23 cellular contexts compared by ENCODE assay signal in genomic region chr9:119137479-119137878, GRCh38.
DNase-seq lines count a peak whose midpoint lies in the region; ATAC-seq, FAIRE-seq and TF ChIP-seq lines count a peak whose summit lies in the region.
"Had no signal": no experiment of that assay in that cellular context is flagged by ENCODE, and none has a peak within 500 bp of the region (broad histone marks: within the 10 kb centered on the region; RNA-seq: fewer than 3 reads in every experiment).

No MANE protein-coding gene starts in this region.

- H2AFZ ChIP-seq in H1 (ENCODE audit: low read length), result no peak overlapping the region
- H2AFZ ChIP-seq in neural progenitor cell (replicated peaks), result no peak overlapping the region
- H2AFZ ChIP-seq: GM23338 had no signal

- no peak for ATAC-seq in activated CD8-positive, alpha-beta memory T cell treated with anti-CD3 and anti-CD28 coated beads, Interleukin-2, amount 10 ng/mL, durations not matched to agents 7 days and 5 days
- ATAC-seq: GM23338, HCT116 had no signal

- TF ChIP-seq RAD21 in H1 (IDR thresholded peaks at IDR 0.05 in 1 of 2, conservative IDR thresholded peaks at IDR 0.05 in 1 of 2; ENCODE audit: low read depth in 2 of 2, low read length in 2 of 2), result peak; percentile 39 to 50; a peak in 3 of 4 replicates

- no peak for TF ChIP-seq EP300 in H1 (IDR thresholded peaks at IDR 0.05; ENCODE audit: borderline replicate concordance in 1 of 2, low read depth in 2 of 2, low read length in 2 of 2)

- BruUV-seq in MCF 10A (replicated peaks; lab: Mats Ljungman, UMichigan), result no TSS peak

- 0 out of 2 replicates have a peak, but pooled peaks have one; percentile 15 for TF ChIP-seq CTCF in 22Rv1 (IDR thresholded peaks at IDR 0.05)
- TF ChIP-seq CTCF in H1 (IDR thresholded peaks at IDR 0.05; ENCODE audit: control extremely low read depth in 1 of 3, insufficient read depth in 1 of 3, low read depth in 1 of 3, low read length in 3 of 3), result no peak
- TF ChIP-seq CTCF in neural progenitor cell (IDR thresholded peaks at IDR 0.05), result peak; percentile 9
- no peak for TF ChIP-seq CTCF in MCF 10A (IDR thresholded peaks at IDR 0.05; ENCODE audit: unreplicated experiment)

- H2AK5ac ChIP-seq in H1 (ENCODE audit: low read depth, low read length), result no peak overlapping the region

- CTCF ChIA-PET in H1 (lab: Charles Lee; ENCODE audit: partially characterized antibody) (interaction anchor here (0.8 to 1.5 kb wide), 2 partner anchors 197 to 308 kb away, joined by 3 to 5 read pairs; no protein-coding TSS in a partner anchor), MCF 10A (lab: Yijun Ruan, JAX) (no interaction called here)
- CTCF ChIA-PET in activated CD8-positive, alpha-beta memory T cell treated with anti-CD3 and anti-CD28 coated beads, Interleukin-2, amount 10 ng/mL, durations not matched to agents 7 days and 5 days (lab: Charles Lee), result no interaction called here

- no peak overlapping the region for H2BK12ac ChIP-seq in H1 (ENCODE audit: low read depth, low read length)

- H3K4me3 ChIP-seq in H1 (ENCODE audit: extremely low read depth in 1 of 4, insufficient read depth in 2 of 4, low read depth in 3 of 4, low read length in 4 of 4) (no peak overlapping the region), neural progenitor cell (no peak overlapping the region)
- H3K4me3 ChIP-seq: GM23338 had no signal

- H3K56ac ChIP-seq in H1 (replicated peaks; ENCODE audit: insufficient read length, low read depth, low read length), result no peak overlapping the region

- H3K79me2 ChIP-seq in H1 (ENCODE audit: control insufficient read depth in 1 of 2, insufficient read depth in 2 of 2, low read length in 2 of 2), result no peaks in the 10 kb centered on the region
- no peaks in the 10 kb centered on the region for H3K79me2 ChIP-seq in neural progenitor cell (ENCODE audit: low read depth)

- POLR2A ChIA-PET in H1 (lab: Charles Lee; ENCODE audit: partially characterized antibody), result no interaction called here
- POLR2A ChIA-PET in MCF 10A (lab: Yijun Ruan, JAX), result no interaction called here

- no peaks in the 10 kb centered on the region for H3K4me1 ChIP-seq in H1 (replicated peaks in 1 of 4; ENCODE audit: control insufficient read depth in 3 of 4, insufficient read depth in 4 of 4, low read length in 3 of 4)
- no peaks in the 10 kb centered on the region for H3K4me1 ChIP-seq in neural progenitor cell
- H3K4me1 ChIP-seq: BE2C, Caco-2 had no signal

- no peaks in the 10 kb centered on the region for H3K27me3 ChIP-seq in H1 (replicated peaks in 1 of 4; ENCODE audit: control insufficient read depth in 3 of 4, extremely low read depth in 1 of 4, insufficient read depth in 3 of 4, low read length in 3 of 4)
- no peaks in the 10 kb centered on the region for H3K27me3 ChIP-seq in neural progenitor cell
- H3K27me3 ChIP-seq: BE2C had no signal

- no peak overlapping the region for H3K27ac ChIP-seq in 22Rv1
- no peak overlapping the region for H3K27ac ChIP-seq in H1 (ENCODE audit: low read depth, low read length)
- no peak overlapping the region for H3K27ac ChIP-seq in neural progenitor cell
- H3K27ac ChIP-seq: HL-60 had no signal

- H3K27ac Mint-ChIP-seq in neural progenitor cell (no peak overlapping the region), MCF 10A (ENCODE audit: low read depth, unreplicated experiment) (no peak overlapping the region), immature natural killer cell (no peak overlapping the region)
- H3K27ac Mint-ChIP-seq in activated CD8-positive, alpha-beta memory T cell treated with anti-CD3 and anti-CD28 coated beads, Interleukin-2, amount 10 ng/mL, durations not matched to agents 7 days and 5 days, result no peak overlapping the region
- H3K27ac Mint-ChIP-seq: CD4-positive, alpha-beta T cell; GM23338; HFFc6 had no signal

- H3K36me3 Mint-ChIP-seq in neural progenitor cell (no peaks in the 10 kb centered on the region), MCF 10A (ENCODE audit: insufficient read depth, unreplicated experiment) (no peaks in the 10 kb centered on the region), immature natural killer cell (no peaks in the 10 kb centered on the region)
- no peaks in the 10 kb centered on the region for H3K36me3 Mint-ChIP-seq in activated CD8-positive, alpha-beta memory T cell treated with anti-CD3 and anti-CD28 coated beads, Interleukin-2, amount 10 ng/mL, durations not matched to agents 7 days and 5 days

- H3K4me1 Mint-ChIP-seq in neural progenitor cell, result no peaks in the 10 kb centered on the region
- no peaks in the 10 kb centered on the region for H3K4me1 Mint-ChIP-seq in MCF 10A (ENCODE audit: insufficient read depth, unreplicated experiment)
- H3K4me1 Mint-ChIP-seq in activated CD8-positive, alpha-beta memory T cell treated with anti-CD3 and anti-CD28 coated beads, Interleukin-2, amount 10 ng/mL, durations not matched to agents 7 days and 5 days, result no peaks in the 10 kb centered on the region
- no peaks in the 10 kb centered on the region for H3K4me1 Mint-ChIP-seq in immature natural killer cell
- H3K4me1 Mint-ChIP-seq: GM23338 had no signal

- H4K91ac ChIP-seq in H1 (replicated peaks; ENCODE audit: insufficient read length, low read length), result no peak overlapping the region

- H3K23me2 ChIP-seq in H1 (ENCODE audit: low read depth, low read length), result no peaks in the 10 kb centered on the region

- H3K79me1 ChIP-seq in H1 (ENCODE audit: low read depth, low read length), result no peaks in the 10 kb centered on the region

- no peaks in the 10 kb centered on the region for H3K36me3 ChIP-seq in H1 (ENCODE audit: control insufficient read depth in 2 of 4, insufficient read depth in 4 of 4, low read length in 3 of 4)
- H3K36me3 ChIP-seq in neural progenitor cell, result no peaks in the 10 kb centered on the region
- H3K36me3 ChIP-seq: BE2C had no signal

- H3K9ac ChIP-seq in H1 (replicated peaks in 1 of 4; ENCODE audit: extremely low read depth in 1 of 4, low read depth in 3 of 4, low read length in 3 of 4) (no peak overlapping the region), neural progenitor cell (no peak overlapping the region)

- peak; percentile 3 for DNase-seq in HT-29 (ENCODE audit: low spot score)
- DNase-seq in H1 (ENCODE audit: low read depth in 1 of 2, low spot score in 2 of 2), result no peak
- DNase-seq in neural progenitor cell (ENCODE audit: low spot score), result no peak
- no peak for DNase-seq in MCF 10A (ENCODE audit: unreplicated experiment)
- no peak for DNase-seq in activated CD8-positive, alpha-beta memory T cell treated with anti-CD3 and anti-CD28 coated beads, Interleukin-2, amount 10 ng/mL, durations not matched to agents 7 days and 5 days
- no peak for DNase-seq in immature natural killer cell
- DNase-seq: ACHN; BE2C; C1 segment of cervical spinal cord; Caco-2; CD4-positive, alpha-beta T cell; DMS79 treated with DMSO at 0.1 percent for 48 hours; GF-D8; H7; HFFc6; IMR-90 had no signal

- TF ChIP-seq POLR2A in H1 (IDR thresholded peaks at IDR 0.05; ENCODE audit: control extremely low read depth in 1 of 2, low read depth in 2 of 2, low read length in 2 of 2), result no peak

- no peaks in the 10 kb centered on the region for H3F3A ChIP-seq in neural progenitor cell (ENCODE audit: low read depth)

- H3K4ac ChIP-seq in H1 (replicated peaks; ENCODE audit: insufficient read length, low read depth, low read length), result no peak overlapping the region

- H4K8ac ChIP-seq in H1 (ENCODE audit: extremely low read depth, insufficient read depth, low read length), result no peak overlapping the region

- H3K27me3 Mint-ChIP-seq in neural progenitor cell (ENCODE audit: insufficient read depth, low read depth) (peaks cover 2% of the 10 kb centered on the region), MCF 10A (ENCODE audit: insufficient read depth, unreplicated experiment) (no peaks in the 10 kb centered on the region), immature natural killer cell (ENCODE audit: low read depth in 3 of 3) (no peaks in the 10 kb centered on the region)
- no peaks in the 10 kb centered on the region for H3K27me3 Mint-ChIP-seq in activated CD8-positive, alpha-beta memory T cell treated with anti-CD3 and anti-CD28 coated beads, Interleukin-2, amount 10 ng/mL, durations not matched to agents 7 days and 5 days
- H3K27me3 Mint-ChIP-seq: CD4-positive, alpha-beta T cell had no signal

- FAIRE-seq in H1 (lab: Jason Lieb, UNC), result no peak
- FAIRE-seq: A204.1, D721Med, HTR-8/SVneo had no signal

- H3K9me3 Mint-ChIP-seq in neural progenitor cell, result peaks cover 3% of the 10 kb centered on the region
- H3K9me3 Mint-ChIP-seq in MCF 10A (ENCODE audit: unreplicated experiment), result peaks cover 25% of the 10 kb centered on the region
- H3K9me3 Mint-ChIP-seq in activated CD8-positive, alpha-beta memory T cell treated with anti-CD3 and anti-CD28 coated beads, Interleukin-2, amount 10 ng/mL, durations not matched to agents 7 days and 5 days (ENCODE audit: low read depth), result peaks cover 2% of the 10 kb centered on the region
- peaks cover 0 to 12% (median 3%) of the 10 kb centered on the region in 6 donors for H3K9me3 Mint-ChIP-seq in immature natural killer cell

- H2BK15ac ChIP-seq in H1 (ENCODE audit: low read length), result no peak overlapping the region

- no peak overlapping the region for H3K18ac ChIP-seq in H1 (ENCODE audit: extremely low read depth, low read length)

- H3K4me3 Mint-ChIP-seq in neural progenitor cell, result no peak overlapping the region
- no peak overlapping the region for H3K4me3 Mint-ChIP-seq in MCF 10A (ENCODE audit: unreplicated experiment)
- H3K4me3 Mint-ChIP-seq in activated CD8-positive, alpha-beta memory T cell treated with anti-CD3 and anti-CD28 coated beads, Interleukin-2, amount 10 ng/mL, durations not matched to agents 7 days and 5 days, result no peak overlapping the region
- no peak overlapping the region for H3K4me3 Mint-ChIP-seq in immature natural killer cell
- H3K4me3 Mint-ChIP-seq: CD4-positive, alpha-beta T cell; GM23338; HFFc6 had no signal

- H2BK5ac ChIP-seq in H1 (ENCODE audit: low read depth, low read length), result no peak overlapping the region

- H3K9me3 ChIP-seq in H1 (ENCODE audit: insufficient read depth in 2 of 2, low read depth in 1 of 2, low read length in 1 of 2), result no peaks in the 10 kb centered on the region
- no peaks in the 10 kb centered on the region for H3K9me3 ChIP-seq in neural progenitor cell (ENCODE audit: low read depth)
- H3K9me3 ChIP-seq: BE2C, Caco-2 had no signal

- H4K20me1 ChIP-seq in H1 (replicated peaks in 1 of 2; ENCODE audit: control insufficient read depth in 1 of 2, insufficient read depth in 2 of 2, low read length in 2 of 2), result no peaks in the 10 kb centered on the region
- no peaks in the 10 kb centered on the region for H4K20me1 ChIP-seq in neural progenitor cell (ENCODE audit: low read depth)

- no peak overlapping the region for H4K5ac ChIP-seq in H1 (ENCODE audit: insufficient read length, low read depth, low read length)

- intact Hi-C loops in MCF 10A (cut with micrococcal nuclease), result no loop called here

- H3K14ac ChIP-seq in H1 (ENCODE audit: insufficient read length), result no peak overlapping the region

- no peak overlapping the region for H2BK120ac ChIP-seq in H1 (replicated peaks; ENCODE audit: low read depth, low read length)

- H2BK20ac ChIP-seq in H1 (ENCODE audit: low read length), result no peak overlapping the region

- no peak overlapping the region for H3K4me2 ChIP-seq in H1 (ENCODE audit: insufficient read depth in 1 of 2, low read depth in 2 of 2, low read length in 2 of 2)
- no peak overlapping the region for H3K4me2 ChIP-seq in neural progenitor cell
- H3K4me2 ChIP-seq: GM23338 had no signal

- no peak overlapping the region for H3K23ac ChIP-seq in H1 (ENCODE audit: insufficient read length)

- 92% methylated on average over 2 of the region's 2 CpGs; no CpG with 5 or more reads in 1 of the 2 experiments for WGBS in H1 (ENCODE audit: extremely low coverage in 1 of 2, insufficient coverage in 1 of 2, insufficient read length in 1 of 2, insufficient replicate concordance in 2 of 2, low coverage in 1 of 2, low lambda C conversion rate in 2 of 2, missing lambda C conversion rate in 1 of 2), 2 experiments

Comparison
In these comparisons a context has a peak if more than half of its experiments do, and no peak if none do; other contexts are left out.
1. CTCF ChIP-seq: peak in 22Rv1 (single experiment) and neural progenitor cell (single experiment); none in H1 (0 of 3) and MCF 10A (single experiment).